ENCODE assay signal across 1 cellular context in the genomic region with DNA sequence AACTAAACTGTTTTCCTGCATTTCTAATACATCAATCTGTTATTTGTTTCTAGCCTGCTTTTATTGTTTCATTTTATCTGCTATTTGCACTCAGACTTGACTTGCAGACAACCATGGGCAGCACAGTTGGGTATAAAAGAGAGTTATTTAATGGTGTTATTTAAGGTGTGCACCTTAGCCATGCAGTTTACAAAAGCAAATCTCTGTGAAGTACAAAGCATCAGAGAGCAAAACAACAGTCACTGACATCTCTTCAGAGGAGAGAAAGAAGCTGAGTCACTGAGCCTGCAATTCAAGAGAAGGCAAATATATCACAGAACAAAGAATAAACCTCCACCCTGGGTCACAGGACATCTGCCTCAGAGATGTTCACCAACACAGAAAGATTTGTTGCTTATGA.
TF ChIP-seq lines count a peak whose summit lies in the region.

No MANE protein-coding gene starts in this region.

TF ChIP-seq in HepG2, 621 proteins besides CTCF, POLR2A, EP300 and RAD21 (continued from another document):
- TF ChIP-seq, protein P1, sequence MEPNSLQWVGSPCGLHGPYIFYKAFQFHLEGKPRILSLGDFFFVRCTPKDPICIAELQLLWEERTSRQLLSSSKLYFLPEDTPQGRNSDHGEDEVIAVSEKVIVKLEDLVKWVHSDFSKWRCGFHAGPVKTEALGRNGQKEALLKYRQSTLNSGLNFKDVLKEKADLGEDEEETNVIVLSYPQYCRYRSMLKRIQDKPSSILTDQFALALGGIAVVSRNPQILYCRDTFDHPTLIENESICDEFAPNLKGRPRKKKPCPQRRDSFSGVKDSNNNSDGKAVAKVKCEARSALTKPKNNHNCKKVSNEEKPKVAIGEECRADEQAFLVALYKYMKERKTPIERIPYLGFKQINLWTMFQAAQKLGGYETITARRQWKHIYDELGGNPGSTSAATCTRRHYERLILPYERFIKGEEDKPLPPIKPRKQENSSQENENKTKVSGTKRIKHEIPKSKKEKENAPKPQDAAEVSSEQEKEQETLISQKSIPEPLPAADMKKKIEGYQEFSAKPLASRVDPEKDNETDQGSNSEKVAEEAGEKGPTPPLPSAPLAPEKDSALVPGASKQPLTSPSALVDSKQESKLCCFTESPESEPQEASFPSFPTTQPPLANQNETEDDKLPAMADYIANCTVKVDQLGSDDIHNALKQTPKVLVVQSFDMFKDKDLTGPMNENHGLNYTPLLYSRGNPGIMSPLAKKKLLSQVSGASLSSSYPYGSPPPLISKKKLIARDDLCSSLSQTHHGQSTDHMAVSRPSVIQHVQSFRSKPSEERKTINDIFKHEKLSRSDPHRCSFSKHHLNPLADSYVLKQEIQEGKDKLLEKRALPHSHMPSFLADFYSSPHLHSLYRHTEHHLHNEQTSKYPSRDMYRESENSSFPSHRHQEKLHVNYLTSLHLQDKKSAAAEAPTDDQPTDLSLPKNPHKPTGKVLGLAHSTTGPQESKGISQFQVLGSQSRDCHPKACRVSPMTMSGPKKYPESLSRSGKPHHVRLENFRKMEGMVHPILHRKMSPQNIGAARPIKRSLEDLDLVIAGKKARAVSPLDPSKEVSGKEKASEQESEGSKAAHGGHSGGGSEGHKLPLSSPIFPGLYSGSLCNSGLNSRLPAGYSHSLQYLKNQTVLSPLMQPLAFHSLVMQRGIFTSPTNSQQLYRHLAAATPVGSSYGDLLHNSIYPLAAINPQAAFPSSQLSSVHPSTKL (CRISPR knock-in tag; IDR thresholded peaks at IDR 0.05): peak; percentile 48; the same call in 1 of the 2 replicates
- TF ChIP-seq, protein P2, sequence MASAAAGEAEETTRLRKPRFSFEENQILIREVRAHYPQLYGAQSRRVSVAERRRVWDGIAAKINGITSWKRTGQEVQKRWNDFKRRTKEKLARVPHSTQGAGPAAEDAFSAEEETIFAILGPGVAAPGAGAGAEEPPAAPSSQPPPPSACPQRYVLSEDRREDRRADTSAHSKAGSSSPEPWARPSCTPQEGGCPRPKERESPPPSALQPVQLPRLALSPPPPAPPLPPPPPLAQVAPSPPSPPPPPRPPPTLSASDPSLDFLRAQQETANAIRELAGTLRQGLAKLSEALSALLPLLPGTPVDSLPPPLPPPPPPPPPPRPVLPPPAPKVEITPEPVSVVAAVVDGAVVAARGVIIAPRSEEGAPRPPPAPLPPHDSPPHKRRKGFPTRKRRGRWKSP (CRISPR knock-in tag; IDR thresholded peaks at IDR 0.05): no peak
- peak; percentile 17; the same call in 1 of the 2 replicates for TF ChIP-seq MED1 (CRISPR knock-in tag; IDR thresholded peaks at IDR 0.05)
- peak; percentile 67; the same call in 1 of the 2 replicates for TF ChIP-seq FOXA3 (CRISPR knock-in tag; IDR thresholded peaks at IDR 0.05)
- TF ChIP-seq RARA (CRISPR knock-in tag; IDR thresholded peaks at IDR 0.05): peak; percentile 56; the same call in 1 of the 2 replicates
- TF ChIP-seq, protein P3, sequence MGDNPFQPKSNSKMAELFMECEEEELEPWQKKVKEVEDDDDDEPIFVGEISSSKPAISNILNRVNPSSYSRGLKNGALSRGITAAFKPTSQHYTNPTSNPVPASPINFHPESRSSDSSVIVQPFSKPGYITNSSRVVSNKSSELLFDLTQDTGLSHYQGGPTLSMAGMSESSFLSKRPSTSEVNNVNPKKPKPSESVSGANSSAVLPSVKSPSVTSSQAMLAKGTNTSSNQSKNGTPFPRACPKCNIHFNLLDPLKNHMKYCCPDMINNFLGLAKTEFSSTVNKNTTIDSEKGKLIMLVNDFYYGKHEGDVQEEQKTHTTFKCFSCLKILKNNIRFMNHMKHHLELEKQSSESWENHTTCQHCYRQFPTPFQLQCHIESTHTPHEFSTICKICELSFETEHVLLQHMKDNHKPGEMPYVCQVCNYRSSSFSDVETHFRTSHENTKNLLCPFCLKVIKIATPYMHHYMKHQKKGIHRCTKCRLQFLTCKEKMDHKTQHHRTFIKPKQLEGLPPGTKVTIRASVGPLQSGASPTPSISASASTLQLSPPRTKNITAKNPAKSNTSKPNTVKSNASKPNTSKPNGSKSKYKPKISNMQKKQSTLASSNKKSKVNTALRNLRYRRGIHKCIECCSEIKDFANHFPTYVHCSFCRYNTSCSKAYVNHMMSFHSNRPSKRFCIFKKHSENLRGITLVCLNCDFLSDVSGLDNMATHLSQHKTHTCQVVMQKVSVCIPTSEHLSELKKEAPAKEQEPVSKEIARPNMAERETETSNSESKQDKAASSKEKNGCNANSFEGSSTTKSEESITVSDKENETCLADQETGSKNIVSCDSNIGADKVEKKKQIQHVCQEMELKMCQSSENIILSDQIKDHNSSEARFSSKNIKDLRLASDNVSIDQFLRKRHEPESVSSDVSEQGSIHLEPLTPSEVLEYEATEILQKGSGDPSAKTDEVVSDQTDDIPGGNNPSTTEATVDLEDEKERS (CRISPR knock-in tag; IDR thresholded peaks at IDR 0.05): 0 out of 2 replicates have a peak, but pooled peaks have one; percentile 62
- no peak for TF ChIP-seq ZNF282 (IDR thresholded peaks at IDR 0.05; ENCODE audit: partially characterized antibody)
- TF ChIP-seq, protein P4, sequence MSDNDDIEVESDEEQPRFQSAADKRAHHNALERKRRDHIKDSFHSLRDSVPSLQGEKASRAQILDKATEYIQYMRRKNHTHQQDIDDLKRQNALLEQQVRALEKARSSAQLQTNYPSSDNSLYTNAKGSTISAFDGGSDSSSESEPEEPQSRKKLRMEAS (IDR thresholded peaks at IDR 0.05): 0 out of 2 replicates have a peak, but pooled peaks have one; percentile 3
- peak; percentile 45; the same call in 1 of the 2 replicates for TF ChIP-seq ZNF7 (CRISPR knock-in tag; IDR thresholded peaks at IDR 0.05)
- TF ChIP-seq ZMYM2 (CRISPR knock-in tag; IDR thresholded peaks at IDR 0.05): 0 out of 2 replicates have a peak, but pooled peaks have one; percentile 20
- TF ChIP-seq FOXK1 (CRISPR knock-in tag; IDR thresholded peaks at IDR 0.05; ENCODE audit: borderline replicate concordance, low read depth): peak; percentile 66; the same call in 1 of the 2 replicates
- 0 out of 2 replicates have a peak, but pooled peaks have one; percentile 24 for TF ChIP-seq ZNF766 (CRISPR knock-in tag; IDR thresholded peaks at IDR 0.05; ENCODE audit: borderline replicate concordance)
- TF ChIP-seq, protein P5, sequence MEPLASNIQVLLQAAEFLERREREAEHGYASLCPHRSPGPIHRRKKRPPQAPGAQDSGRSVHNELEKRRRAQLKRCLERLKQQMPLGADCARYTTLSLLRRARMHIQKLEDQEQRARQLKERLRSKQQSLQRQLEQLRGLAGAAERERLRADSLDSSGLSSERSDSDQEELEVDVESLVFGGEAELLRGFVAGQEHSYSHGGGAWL (CRISPR knock-in tag; IDR thresholded peaks at IDR 0.05): no peak
- no peak for TF ChIP-seq CEBPG (CRISPR knock-in tag; IDR thresholded peaks at IDR 0.05)
- TF ChIP-seq TRIM24 (CRISPR knock-in tag; IDR thresholded peaks at IDR 0.05): peak; percentile 77
- TF ChIP-seq NFE2 (CRISPR knock-in tag; IDR thresholded peaks at IDR 0.05): peak; percentile 75; the same call in 1 of the 2 replicates
- no peak for TF ChIP-seq RORA (CRISPR knock-in tag; IDR thresholded peaks at IDR 0.05)
- no peak for TF ChIP-seq FOXP1 (IDR thresholded peaks at IDR 0.05)
- peak; percentile 63 for TF ChIP-seq FOXP1 (CRISPR knock-in tag; IDR thresholded peaks at IDR 0.05)
TF ChIP-seq in HepG2: peak in this region for 28.
